In the genomic region with DNA sequence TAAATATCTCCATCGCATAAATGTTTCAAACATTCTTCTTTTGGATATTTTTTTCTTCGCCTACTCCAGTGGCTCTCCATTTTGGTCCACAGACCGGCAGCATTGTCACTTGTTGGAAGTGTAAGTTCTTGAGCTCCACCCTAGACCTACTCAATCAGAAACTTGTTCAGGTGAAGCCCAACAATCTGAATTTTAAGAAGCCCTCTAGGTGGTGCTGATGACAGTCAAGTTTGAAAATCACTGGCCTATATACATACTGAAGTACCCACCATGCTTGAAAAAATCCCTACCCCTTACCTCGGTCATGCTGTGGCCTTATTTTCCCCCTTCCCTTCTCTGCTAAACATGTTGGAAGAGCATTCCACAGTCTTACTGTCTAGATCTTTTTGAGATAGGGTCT, we compare ENCODE assay signal across 27 cellular contexts. TPM values are rescaled to one million over a fixed set of nuclear protein-coding genes. Genes with fewer than 3 reads are reported as not detected.
DNase-seq lines count a peak whose midpoint lies in the region; ATAC-seq, FAIRE-seq and TF ChIP-seq lines count a peak whose summit lies in the region.
"Had no signal": no experiment of that assay in that cellular context is flagged by ENCODE, and none has a peak within 500 bp of the region (broad histone marks: within the 10 kb centered on the region; RNA-seq: fewer than 3 reads in every experiment).

No MANE protein-coding gene starts in this region.

- H2AFZ ChIP-seq in HCT116 (ENCODE audit: low read depth, low read length, poor library complexity, severe bottlenecking) (no peak overlapping the region), GM12878 (ENCODE audit: control insufficient read depth, low read depth, low read length) (no peak overlapping the region)

- H4K20me1 ChIP-seq in HCT116 (ENCODE audit: insufficient read depth): no peaks in the 10 kb centered on the region
- H4K20me1 ChIP-seq in GM12878 (ENCODE audit: control insufficient read depth, insufficient read depth): no peaks in the 10 kb centered on the region

- POLR2A ChIA-PET in CD4-positive, alpha-beta T cell (lab: Charles Lee): interaction anchor here (0.7 kb wide), 1 partner anchor 8 kb away, joined by 4 read pairs; no protein-coding TSS in a partner anchor
- POLR2A ChIA-PET in HCT116 (lab: Charles Lee) (no interaction called here), GM12878 (lab: Charles Lee) (interaction anchor here (1.4 kb wide), 1 partner anchor 107 kb away, joined by 3 read pairs; no protein-coding TSS in a partner anchor)

- intact Hi-C loops in CD4-positive, alpha-beta T cell (cut with DNase I, micrococcal nuclease): no loop called here
- intact Hi-C loops in HCT116 (cut with micrococcal nuclease) (no loop called here), GM12878 (cut with micrococcal nuclease; ENCODE audit: unreplicated experiment) (no loop called here)

- 84% methylated on average over 4 of the region's 4 CpGs for WGBS in GM12878 (ENCODE audit: insufficient coverage, insufficient replicate concordance, low lambda C conversion rate, missing lambda C conversion rate)

- peaks cover 1% of the 10 kb centered on the region for H3K36me3 Mint-ChIP-seq in CD4-positive, alpha-beta T cell (ENCODE audit: low read depth)
- H3K36me3 Mint-ChIP-seq: activated CD4-positive, alpha-beta memory T cell treated with anti-CD3 and anti-CD28 coated beads for 36 hours had no signal

- FAIRE-seq in GM12878 (lab: Jason Lieb, UNC): no peak
- FAIRE-seq: G401.6, H1, keratinocyte had no signal

- DNase-seq in BE2C (no peak), HCT116 (ENCODE audit: low read depth, low spot score) (no peak), GM12878 (ENCODE audit: low read depth, low spot score) (no peak), cerebellum (ENCODE audit: low spot score) (no peak), NCI-H2171 (lab: John Stamatoyannopoulos, UW) (no peak)
- DNase-seq in CD4-positive, alpha-beta T cell: no peak
- DNase-seq: activated CD4-positive, alpha-beta memory T cell treated with anti-CD3 and anti-CD28 coated beads for 36 hours; activated T-cell treated with anti-CD3 and anti-CD28 coated beads for 4 hours; aorta; dermis blood vessel endothelial cell; DMS153; MV-4-11; NCI-H146; NCI-H524 treated with DMSO at 0.1 percent for 48 hours; posterior cingulate gyrus; stimulated activated CD8-positive, alpha-beta memory T cell treated with anti-CD3 and anti-CD28 coated beads, Interleukin-4, amount 100 ng/mL, for 48 hours; upper lobe of left lung had no signal

- H3K27ac Mint-ChIP-seq in CD4-positive, alpha-beta T cell: peak overlapping the region; percentile 28
- H3K27ac Mint-ChIP-seq: activated CD4-positive, alpha-beta memory T cell treated with anti-CD3 and anti-CD28 coated beads for 36 hours; activated naive CD4-positive, alpha-beta T cell treated with anti-CD3 and anti-CD28 coated beads, Interleukin-2, amount 50 U/mL, for 24 hours; T-helper 2 cell treated with Interferon-gamma antibody and Interleukin-4, amounts not matched to agents 5 μg/mL and 100 μg/mL, for 36 hours had no signal

- TF ChIP-seq RAD21 in HCT116 (IDR thresholded peaks at IDR 0.05; ENCODE audit: low read depth) (no peak; the same call in 1 of the 2 replicates), GM12878 (IDR thresholded peaks at IDR 0.05; ENCODE audit: insufficient read depth, low read depth, low read length) (no peak)

- no peaks in the 10 kb centered on the region for H3K4me1 Mint-ChIP-seq in CD4-positive, alpha-beta T cell (ENCODE audit: low read depth)
- H3K4me1 Mint-ChIP-seq: activated naive CD4-positive, alpha-beta T cell treated with anti-CD3 and anti-CD28 coated beads, Interleukin-2, amount 50 U/mL, for 24 hours had no signal

- BruUV-seq in HCT116 (replicated peaks; lab: Mats Ljungman, UMichigan) (no TSS peak), GM12878 (replicated peaks; lab: Mats Ljungman, UMichigan) (no TSS peak)

- H3K9me3 Mint-ChIP-seq in CD4-positive, alpha-beta T cell: no peaks in the 10 kb centered on the region
- H3K9me3 Mint-ChIP-seq: activated CD4-positive, alpha-beta memory T cell treated with anti-CD3 and anti-CD28 coated beads for 36 hours; activated naive CD4-positive, alpha-beta T cell treated with anti-CD3 and anti-CD28 coated beads, Interleukin-2, amount 50 U/mL, for 24 hours; T-helper 2 cell treated with Interferon-gamma antibody and Interleukin-4, amounts not matched to agents 5 μg/mL and 100 μg/mL, for 36 hours had no signal

- peak; percentile 14; the same call in 1 of the 2 replicates for TF ChIP-seq CTCF in BE2C (IDR thresholded peaks at IDR 0.05; ENCODE audit: low read depth, low read length)
- TF ChIP-seq CTCF in CD4-positive, alpha-beta T cell (IDR thresholded peaks at IDR 0.05): no peak
- no peak for TF ChIP-seq CTCF in HCT116 (IDR thresholded peaks at IDR 0.05 in 2 of 3, conservative IDR thresholded peaks at IDR 0.05 in 1 of 3; ENCODE audit: borderline replicate concordance in 1 of 3, insufficient read depth in 1 of 3, low read depth in 2 of 3, low read length in 2 of 3)
- TF ChIP-seq CTCF in GM12878 (IDR thresholded peaks at IDR 0.05 in 2 of 3, conservative IDR thresholded peaks at IDR 0.05 in 1 of 3; ENCODE audit: control insufficient read depth in 2 of 3, extremely low read depth in 1 of 3, insufficient read depth in 1 of 3, low read depth in 3 of 3, low read length in 3 of 3): no peak; a peak in 1 of 6 replicates

- CTCF ChIA-PET in CD4-positive, alpha-beta T cell (lab: Charles Lee): no interaction called here
- CTCF ChIA-PET in HCT116 (lab: Charles Lee): no interaction called here
- CTCF ChIA-PET in GM12878 (lab: Yijun Ruan, JAX): interaction anchor here (0.7 to 1.8 kb wide), 4 partner anchors 13 to 543 kb away, joined by 3 to 4 read pairs (median 4); no protein-coding TSS in a partner anchor

- H3K79me2 ChIP-seq in HCT116 (ENCODE audit: insufficient read depth, low read length): no peaks in the 10 kb centered on the region
- no peaks in the 10 kb centered on the region for H3K79me2 ChIP-seq in GM12878 (ENCODE audit: control insufficient read depth, insufficient read depth, low read length)

- TF ChIP-seq POLR2A in HCT116 (IDR thresholded peaks at IDR 0.05; ENCODE audit: borderline replicate concordance, extremely low read depth, insufficient read depth, insufficient read length) (no peak), GM12878 (IDR thresholded peaks at IDR 0.05; ENCODE audit: low read depth, low read length) (no peak)

- no peaks in the 10 kb centered on the region for H3K9me2 ChIP-seq in HCT116 (ENCODE audit: insufficient read depth)

- ATAC-seq in CD4-positive, alpha-beta T cell (ENCODE audit: poor library complexity): no peak
- ATAC-seq in HCT116: peak; percentile 63
- peak; percentile 75 for ATAC-seq in GM12878
- ATAC-seq in HG03378 (IDR thresholded peaks at IDR 0.05; ENCODE audit: unreplicated experiment): no peak
- no peak for ATAC-seq in GM18858 (IDR thresholded peaks at IDR 0.05; ENCODE audit: unreplicated experiment)
- ATAC-seq: SK-N-SH treated with all-trans-retinoic acid at 6 μM for 48 hours had no signal

- H3K27me3 ChIP-seq in BE2C (no peaks in the 10 kb centered on the region), HCT116 (ENCODE audit: insufficient read depth, low read length) (no peaks in the 10 kb centered on the region), GM12878 (replicated peaks in 1 of 2; ENCODE audit: control insufficient read depth in 2 of 2, insufficient read depth in 2 of 2, low read length in 1 of 2) (no peaks in the 10 kb centered on the region)
- H3K27me3 ChIP-seq in CD4-positive, alpha-beta T cell (ENCODE audit: control insufficient read depth, insufficient read depth, low read length): no peaks in the 10 kb centered on the region
- H3K27me3 ChIP-seq: upper lobe of left lung had no signal

- RAD21 ChIA-PET in HCT116 (lab: Charles Lee; ENCODE audit: low non-redundant PET in 1 of 2, low total read pairs in 2 of 2, uncharacterized antibody in 2 of 2, unreplicated experiment in 2 of 2) (no interaction called here), GM12878 (lab: Charles Lee; ENCODE audit: unreplicated experiment) (no interaction called here)

- in situ Hi-C loops in GM12878 (cut with MboI): no loop called here

- no peak overlapping the region for H3K9ac ChIP-seq in HCT116 (ENCODE audit: low read length)
- H3K9ac ChIP-seq in GM12878 (ENCODE audit: control insufficient read depth, insufficient read depth, low read length): no peak overlapping the region
- H3K9ac ChIP-seq: KMS-11 had no signal

- H3K27ac ChIP-seq in CD4-positive, alpha-beta T cell (ENCODE audit: low read depth, low read length): no peak overlapping the region
- H3K27ac ChIP-seq in HCT116 (ENCODE audit: low read depth, low read length) (no peak overlapping the region), GM12878 (ENCODE audit: control insufficient read depth, insufficient read depth) (no peak overlapping the region)
- H3K27ac ChIP-seq: KMS-11, upper lobe of left lung, VCaP had no signal

- H3K4me2 ChIP-seq in HCT116 (ENCODE audit: low read length) (no peak overlapping the region), GM12878 (ENCODE audit: control insufficient read depth, insufficient read depth) (no peak overlapping the region)
- H3K4me2 ChIP-seq: KMS-11 had no signal

- H3K4me1 ChIP-seq in BE2C: peaks cover 14% of the 10 kb centered on the region
- H3K4me1 ChIP-seq in HCT116 (ENCODE audit: control insufficient read depth in 1 of 2, insufficient read depth in 2 of 2, low read length in 2 of 2): no peaks in the 10 kb centered on the region
- no peaks in the 10 kb centered on the region for H3K4me1 ChIP-seq in GM12878 (ENCODE audit: control insufficient read depth, insufficient read depth, low read length)

- no peak overlapping the region for H3K4me3 ChIP-seq in BE2C (ENCODE audit: low read depth, low read length)
- no peak overlapping the region for H3K4me3 ChIP-seq in HCT116 (replicated peaks in 1 of 2; ENCODE audit: low read depth in 1 of 2, low read length in 2 of 2)
- no peak overlapping the region for H3K4me3 ChIP-seq in GM12878
- H3K4me3 ChIP-seq: upper lobe of left lung had no signal

- no peak for TF ChIP-seq EP300 in GM12878 (IDR thresholded peaks at IDR 0.05; ENCODE audit: borderline replicate concordance in 1 of 2, control insufficient read depth in 1 of 2, low read depth in 2 of 2, low read length in 2 of 2)

- SMC1A ChIA-PET in GM12878 (lab: Charles Lee; ENCODE audit: uncharacterized antibody, unreplicated experiment): interaction anchor here (0.7 to 2.0 kb wide), 3 partner anchors 100 to 539 kb away, joined by 3 to 5 read pairs (median 3); no protein-coding TSS in a partner anchor

- no peaks in the 10 kb centered on the region for H3K27me3 Mint-ChIP-seq in CD4-positive, alpha-beta T cell
- H3K27me3 Mint-ChIP-seq: activated CD4-positive, alpha-beta memory T cell treated with anti-CD3 and anti-CD28 coated beads for 36 hours; activated naive CD4-positive, alpha-beta T cell treated with anti-CD3 and anti-CD28 coated beads, Interleukin-2, amount 50 U/mL, for 24 hours had no signal

- H3K9me3 ChIP-seq in BE2C: no peaks in the 10 kb centered on the region
- H3K9me3 ChIP-seq in CD4-positive, alpha-beta T cell (ENCODE audit: control insufficient read depth, low read length): no peaks in the 10 kb centered on the region
- no peaks in the 10 kb centered on the region for H3K9me3 ChIP-seq in HCT116 (ENCODE audit: control insufficient read depth in 1 of 2, insufficient read depth in 1 of 2, low read depth in 1 of 2, low read length in 2 of 2)
- no peaks in the 10 kb centered on the region for H3K9me3 ChIP-seq in GM12878 (replicated peaks; ENCODE audit: control insufficient read depth, insufficient read depth, low read length)
- H3K9me3 ChIP-seq: upper lobe of left lung had no signal

- H3K36me3 ChIP-seq in BE2C: peaks cover 1% of the 10 kb centered on the region; the same call in 1 of the 2 replicates
- no peaks in the 10 kb centered on the region for H3K36me3 ChIP-seq in HCT116 (ENCODE audit: control insufficient read depth in 1 of 2, insufficient read depth in 2 of 2, low read length in 2 of 2)
- no peaks in the 10 kb centered on the region; a peak in 1 of 4 replicates for H3K36me3 ChIP-seq in GM12878 (ENCODE audit: control insufficient read depth in 2 of 2, insufficient read depth in 2 of 2, low read length in 1 of 2)

- H3K4me3 Mint-ChIP-seq in CD4-positive, alpha-beta T cell: no peak overlapping the region
- H3K4me3 Mint-ChIP-seq: activated CD4-positive, alpha-beta memory T cell treated with anti-CD3 and anti-CD28 coated beads for 36 hours; activated naive CD4-positive, alpha-beta T cell treated with anti-CD3 and anti-CD28 coated beads, Interleukin-2, amount 50 U/mL, for 24 hours; T-helper 2 cell treated with Interferon-gamma antibody and Interleukin-4, amounts not matched to agents 5 μg/mL and 100 μg/mL, for 36 hours had no signal

RNA-seq across cellular contexts. Expression of gene ACAT1, which starts 10.2 kb away (rescaled TPM):
- 59.4 TPM for polyA plus RNA-seq in BE2C (2012; ENCODE audit: insufficient read depth, insufficient read length, low read depth)
- 10 to 100 TPM; 13.8 to 18.5 TPM for total RNA-seq in CD4-positive, alpha-beta T cell
- 83.8 TPM for total RNA-seq in HCT116 (2021; ENCODE audit: unreplicated experiment)
- polyA plus RNA-seq in HCT116 (2012): 43.3 and 60.5 TPM in 2 replicates
- total RNA-seq in GM12878 (2013; cell fraction: nucleolus; rRNA removed): 41.0 and 49.3 TPM in 2 replicates
- 75.9 and 80.8 TPM in 2 replicates for total RNA-seq in GM12878 (2014; rRNA removed)
- total RNA-seq in GM12878 (2014; rRNA removed; fragmentation: Illumina TruSeq; extraction: Trizol): 88.9 and 91.5 TPM in 2 replicates
- total RNA-seq in GM12878 (2021): 57.1 and 62.2 TPM in 2 replicates
- polyA plus RNA-seq in GM12878 (2011; ENCODE audit: low read depth): 39.0 TPM
- polyA plus RNA-seq in GM12878 (2011; rRNA removed): 139 and 177 TPM in 2 replicates
- 46.3 and 51.9 TPM in 2 replicates for polyA plus RNA-seq in GM12878 (2011; cell fraction: cytosol; rRNA removed)
- 33.2 and 35.9 TPM in 2 replicates for polyA plus RNA-seq in GM12878 (2011; cell fraction: nucleus; rRNA removed)
- polyA plus RNA-seq in GM12878 (2012): 43.1 and 51.9 TPM in 2 replicates
- 88.4 and 106 TPM in 2 replicates for polyA plus RNA-seq in GM12878 (2014; fragmentation: Illumina TruSeq; extraction: Trizol)
- polyA plus RNA-seq in GM12878 (2014; fragmentation: Nextera tagmentation; extraction: Ambion mirVana): 10 to 100 TPM; 58.2 to 93.5 TPM
- polyA plus RNA-seq in GM12878 (2014; rRNA removed): 96.1 and 97.9 TPM in 2 replicates
- polyA plus RNA-seq in GM12878 (2016; fragmentation: Nextera tagmentation; extraction: Ambion mirVana): 100 to 1,000 TPM; 127 to 130 TPM
- 50.1 and 63.1 TPM in 2 replicates for polyA minus RNA-seq in GM12878 (2011; rRNA and poly(A)+ RNA removed)
- 13.9 and 19.0 TPM in 2 replicates for polyA minus RNA-seq in GM12878 (2011; cell fraction: cytosol; rRNA and poly(A)+ RNA removed)
- polyA minus RNA-seq in GM12878 (2011; cell fraction: nucleus; rRNA and poly(A)+ RNA removed): 5.8 and 15.5 TPM in 2 replicates
- total RNA-seq in cerebellum: 59.1 TPM

Comparison
In these comparisons a context has a peak if more than half of its experiments do, and no peak if none do; other contexts are left out.
1. ATAC-seq: peak in HCT116 (single experiment) and GM12878 (single experiment); none in CD4-positive, alpha-beta T cell (single experiment), HG03378 (single experiment) and GM18858 (single experiment).